24 cellular contexts compared by ENCODE assay signal in the genomic region with DNA sequence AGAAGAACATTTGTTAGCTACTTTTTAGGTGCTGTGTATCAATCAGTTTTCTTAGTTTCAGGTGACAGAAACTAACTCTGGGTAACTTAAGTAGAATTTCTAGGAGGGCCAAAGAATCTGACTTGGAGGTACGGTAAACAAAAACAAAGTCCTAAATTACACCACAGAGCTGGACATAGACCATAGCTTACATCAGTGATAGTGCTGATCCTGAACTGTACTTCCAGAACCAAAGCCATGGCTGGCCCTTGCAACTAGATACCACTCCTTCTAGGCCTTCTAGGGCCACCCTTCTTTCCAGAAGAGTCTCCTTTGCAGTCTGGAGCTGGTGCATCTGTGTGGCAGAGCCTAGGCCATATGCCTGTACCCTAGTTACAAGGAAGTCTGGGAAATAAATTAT.
"Had no signal": no experiment of that assay in that cellular context is flagged by ENCODE, and none has a peak within 500 bp of the region (broad histone marks: within the 10 kb centered on the region; RNA-seq: fewer than 3 reads in every experiment).

No MANE protein-coding gene starts in this region.

- H3K36me3 ChIP-seq: lower lobe of right lung, neural progenitor cell, right atrium auricular region, sigmoid colon had no signal

- H3K36me3 Mint-ChIP-seq: mesothelial cell of epicardium; natural killer cell treated with Interleukin-12 subunit alpha and Interleukin-12 subunit beta and Interleukin-15 and Interleukin-18, amount 100 ng/mL, for 72 hours; neural progenitor cell had no signal

- H3K9ac ChIP-seq: neural progenitor cell had no signal

- H3K4me1 ChIP-seq: foreskin keratinocyte, neural progenitor cell, right atrium auricular region, stomach had no signal

- H3K9me3 ChIP-seq: left ventricle myocardium inferior, lower lobe of right lung, right atrium auricular region, sigmoid colon, stomach had no signal

- H3K9me3 Mint-ChIP-seq: dendritic cell treated with granulocyte-macrophage colony-stimulating factor and Interleukin-4, amounts not matched to agents 40 ng/mL and 50 ng/mL, for 4 days; immature natural killer cell; memory B cell; mesothelial cell of epicardium; natural killer cell treated with Interleukin-12 subunit alpha and Interleukin-12 subunit beta and Interleukin-15 and Interleukin-18, amount 100 ng/mL, for 72 hours; neural progenitor cell; type B pancreatic cell had no signal

- H3K4me2 ChIP-seq: neural progenitor cell had no signal

- H3K27me3 ChIP-seq: foreskin keratinocyte, neural progenitor cell, right atrium auricular region, sigmoid colon, stomach had no signal

- H3K27ac Mint-ChIP-seq: dendritic cell treated with granulocyte-macrophage colony-stimulating factor and Interleukin-4, amounts not matched to agents 40 ng/mL and 50 ng/mL, for 4 days; immature natural killer cell; memory B cell; mesothelial cell of epicardium; natural killer cell treated with Interleukin-12 subunit alpha and Interleukin-12 subunit beta and Interleukin-15 and Interleukin-18, amount 100 ng/mL, for 72 hours; neural progenitor cell; type B pancreatic cell had no signal

- H3K27ac ChIP-seq: foreskin keratinocyte, left ventricle myocardium inferior, lower lobe of right lung, neural progenitor cell, right atrium auricular region, stomach had no signal

- H3K27me3 Mint-ChIP-seq: dendritic cell treated with granulocyte-macrophage colony-stimulating factor and Interleukin-4, amounts not matched to agents 40 ng/mL and 50 ng/mL, for 4 days; memory B cell; natural killer cell treated with Interleukin-12 subunit alpha and Interleukin-12 subunit beta and Interleukin-15 and Interleukin-18, amount 100 ng/mL, for 72 hours; type B pancreatic cell had no signal

- DNase-seq: erythroblast; foreskin keratinocyte; immature natural killer cell; left ventricle myocardium inferior; lower lobe of right lung; nucleus accumbens; posterior cingulate gyrus; sigmoid colon; stimulated activated CD4-positive, alpha-beta T cell treated with anti-CD3 and anti-CD28 coated beads, Interleukin-2, amount 100 ng/mL, for 24 hours; stimulated activated CD4-positive, alpha-beta T cell treated with anti-CD3 and anti-CD28 coated beads, Interleukin-4, amount 100 ng/mL, for 4 hours; stimulated activated naive CD4-positive, alpha-beta T cell; stomach; substantia nigra had no signal

- H3K4me3 ChIP-seq: left ventricle myocardium inferior, lower lobe of right lung, neural progenitor cell, right atrium auricular region, sigmoid colon, skin epidermis, stomach had no signal

- FAIRE-seq: colon, endothelial cell of umbilical vein, urothelium cell line had no signal

- H3K4me1 Mint-ChIP-seq: neural progenitor cell had no signal

- H2AFZ ChIP-seq: neural progenitor cell had no signal

- ATAC-seq: foreskin keratinocyte; lower lobe of right lung; natural killer cell treated with Interleukin-12 subunit alpha and Interleukin-12 subunit beta and Interleukin-15 and Interleukin-18, amount 100 ng/mL, for 72 hours had no signal

- H3K4me3 Mint-ChIP-seq: dendritic cell treated with granulocyte-macrophage colony-stimulating factor and Interleukin-4, amounts not matched to agents 40 ng/mL and 50 ng/mL, for 4 days; immature natural killer cell; memory B cell; mesothelial cell of epicardium; natural killer cell treated with Interleukin-12 subunit alpha and Interleukin-12 subunit beta and Interleukin-15 and Interleukin-18, amount 100 ng/mL, for 72 hours; neural progenitor cell; type B pancreatic cell had no signal
